ENCODE assay signal across 8 cellular contexts in the genomic region with DNA sequence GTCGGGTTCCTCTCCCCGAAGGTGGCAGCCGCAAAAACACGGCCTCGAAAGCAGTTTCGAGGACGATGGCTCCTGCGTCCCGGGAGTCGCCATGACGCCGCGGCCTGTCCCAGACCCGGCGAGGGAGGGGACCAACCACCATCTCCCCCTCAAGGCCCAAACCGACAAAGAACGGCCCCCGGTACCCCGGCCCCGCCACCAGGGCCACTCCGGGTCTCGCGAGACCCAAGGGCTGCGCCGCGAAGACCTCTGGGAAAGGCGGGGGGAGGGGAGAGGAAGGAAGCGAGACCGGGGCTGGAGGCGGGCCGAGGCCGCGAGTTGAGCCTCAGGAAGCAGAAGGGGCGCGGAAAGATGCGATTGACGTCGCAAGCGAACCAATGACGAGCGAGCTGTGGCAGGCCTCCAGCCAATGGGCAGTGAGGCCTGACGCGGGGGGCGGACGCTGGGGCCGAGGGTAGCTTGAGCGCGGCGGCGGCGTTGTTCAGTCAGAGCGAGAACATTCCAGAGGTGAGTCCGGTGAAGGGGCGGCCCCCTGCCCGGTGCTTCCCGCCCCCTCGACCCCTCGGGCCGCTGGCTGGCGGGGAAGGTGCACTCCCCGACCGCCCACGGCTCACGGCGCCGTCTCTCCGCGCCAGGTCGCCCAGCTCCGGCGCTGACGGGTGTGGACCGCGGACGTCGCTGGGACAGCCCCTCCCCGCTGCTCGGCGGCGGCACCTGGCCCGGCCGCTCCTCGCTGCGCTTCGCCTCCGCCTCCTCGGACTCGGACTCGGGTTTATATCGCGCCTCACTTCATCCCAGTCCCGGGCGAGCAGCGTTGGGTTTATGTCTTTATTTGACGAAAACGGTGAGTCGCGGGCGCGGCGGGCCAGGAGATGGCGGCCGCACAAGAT.
A peak's percentile ranks its signal among the peaks of the same experiment; 100 is the strongest.
DNase-seq lines count a peak whose midpoint lies in the region; ATAC-seq and TF ChIP-seq lines count a peak whose summit lies in the region.

A gene (plus strand): TSS at position 484 of the 890 bp plus-strand sequence. CDS start 1,624 bp downstream, outside the sequence.

- peak; percentile 89 for ATAC-seq in GM19023 (IDR thresholded peaks at IDR 0.05; ENCODE audit: unreplicated experiment)
- peak; percentile 88 for ATAC-seq in HG03280 (IDR thresholded peaks at IDR 0.05; ENCODE audit: unreplicated experiment)

- no peak; the same call in 1 of the 2 replicates for TF ChIP-seq CTCF in AG09319 (IDR thresholded peaks at IDR 0.05; ENCODE audit: low read depth, low read length)

- DNase-seq in AG09319 (ENCODE audit: extremely low read depth, low read depth) (peak; percentile 98), NCI-H345 treated with DMSO at 0.1 percent for 48 hours (lab: John Stamatoyannopoulos, UW; ENCODE audit: unreplicated experiment) (peak; percentile 94), inferior parietal cortex (ENCODE audit: extremely low spot score) (peak; percentile 99)
- peak; percentile 97 to 99 (median 98) for DNase-seq in activated CD4-positive, CD25-positive, alpha-beta regulatory T cell (lab: John Stamatoyannopoulos, UW)
- peak; percentile 99 for DNase-seq in central memory CD4-positive, alpha-beta T cell
- DNase-seq in stimulated activated CD4-positive, alpha-beta T cell treated with anti-CD3 and anti-CD28 coated beads, Interleukin-12 subunit alpha, Interleukin-12 subunit beta, amount 100 ng/mL, for 24 hours (ENCODE audit: low read depth in 2 of 2), result peak; percentile 97 to 98

Comparison
In these comparisons a context has a peak if more than half of its experiments do, and no peak if none do; other contexts are left out.
1. Peak in every context shown above with its lines: DNase-seq and ATAC-seq.